In the genomic region with DNA sequence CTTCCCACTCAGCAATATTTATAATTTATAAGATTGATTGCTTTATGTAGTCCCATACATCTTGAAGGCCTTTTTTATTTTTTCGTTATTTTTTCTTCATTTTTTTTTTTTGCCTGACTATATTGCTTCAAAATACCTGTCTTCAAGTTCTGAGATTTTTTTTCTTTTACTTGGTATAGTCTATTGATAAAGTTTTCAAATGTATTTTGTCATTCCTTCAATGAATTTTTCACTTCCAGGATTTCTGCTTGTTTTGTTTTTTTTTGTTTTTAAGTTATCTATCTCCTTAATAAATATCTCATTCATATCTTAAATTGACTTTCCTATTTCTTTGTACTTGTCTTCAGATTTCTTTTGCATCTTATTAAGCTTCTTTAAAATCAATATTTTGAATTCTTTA, we compare ENCODE assay signal across 13 cellular contexts.
DNase-seq lines count a peak whose midpoint lies in the region; ATAC-seq, FAIRE-seq and TF ChIP-seq lines count a peak whose summit lies in the region.
"Had no signal": no experiment of that assay in that cellular context is flagged by ENCODE, and none has a peak within 500 bp of the region (broad histone marks: within the 10 kb centered on the region; RNA-seq: fewer than 3 reads in every experiment).

No MANE protein-coding gene starts in this region.

- H3K4me2 ChIP-seq in Karpas-422 (ENCODE audit: low read depth, low read length, poor library complexity, severe bottlenecking) = no peak overlapping the region

- peak; percentile 28 for DNase-seq in NCI-H748 (lab: John Stamatoyannopoulos, UW; ENCODE audit: unreplicated experiment)
- no peak for DNase-seq in NCI-H748 treated with DMSO at 0.1 percent for 48 hours (lab: John Stamatoyannopoulos, UW)
- DNase-seq in Karpas-422 = peak; percentile 41
- no peak for DNase-seq in frontal cortex (ENCODE audit: low spot score in 2 of 2)
- DNase-seq in NCI-H2107 treated with DMSO at 0.1 percent for 48 hours (lab: John Stamatoyannopoulos, UW; ENCODE audit: unreplicated experiment) = no peak
- no peak for DNase-seq in testis
- DNase-seq: C1 segment of cervical spinal cord; CD4-positive, alpha-beta T cell; DMS79; GM23248; H7 had no signal

- FAIRE-seq in frontal cortex (lab: Jason Lieb, UNC) = peak; percentile 58
- FAIRE-seq: GM12891 had no signal

- no peak for ATAC-seq in HG02763 (IDR thresholded peaks at IDR 0.05; ENCODE audit: unreplicated experiment)

- 63 to 81% methylated on average over 1 of the region's 1 CpG for WGBS in testis, 2 donors

- H3K4me3 ChIP-seq in Karpas-422 (ENCODE audit: low read length) (no peak overlapping the region), testis (no peak overlapping the region)
- H3K4me3 ChIP-seq: GM23248 had no signal

- H3K36me3 ChIP-seq in Karpas-422 (ENCODE audit: insufficient read depth, low read length) = no peaks in the 10 kb centered on the region
- H3K36me3 ChIP-seq in testis (ENCODE audit: low read depth, missing control alignments) = no peaks in the 10 kb centered on the region

- H2AFZ ChIP-seq in Karpas-422 (ENCODE audit: low read length) = no peak overlapping the region
- H2AFZ ChIP-seq: GM23248 had no signal

- H3K9me3 ChIP-seq in Karpas-422 (ENCODE audit: low read length) (peaks cover 26% of the 10 kb centered on the region), testis (no peaks in the 10 kb centered on the region)

- H3K27ac ChIP-seq in Karpas-422 (ENCODE audit: low read length) = no peak overlapping the region
- H3K27ac ChIP-seq in testis = no peak overlapping the region
- H3K27ac ChIP-seq: GM23248 had no signal

- intact Hi-C loops in testis (cut with DNase I; ENCODE audit: low total_unique reads) = no loop called here

- no peak for TF ChIP-seq CTCF in testis (IDR thresholded peaks at IDR 0.05)

- no peaks in the 10 kb centered on the region for H3K27me3 ChIP-seq in Karpas-422 (ENCODE audit: low read length)
- no peaks in the 10 kb centered on the region for H3K27me3 ChIP-seq in testis

- no peak overlapping the region for H3K9ac ChIP-seq in Karpas-422 (ENCODE audit: low read length)
- H3K9ac ChIP-seq: GM23248 had no signal

- no peak for TF ChIP-seq POLR2A in testis (IDR thresholded peaks at IDR 0.05)

- no peaks in the 10 kb centered on the region for H4K20me1 ChIP-seq in Karpas-422 (ENCODE audit: insufficient read depth, low read depth, low read length)

- no peaks in the 10 kb centered on the region for H3K79me2 ChIP-seq in Karpas-422 (ENCODE audit: low read length)

- no peaks in the 10 kb centered on the region for H3K9me2 ChIP-seq in Karpas-422 (replicated peaks; ENCODE audit: insufficient read depth, low read length)

- H3K4me1 ChIP-seq in Karpas-422 (ENCODE audit: low read length) (no peaks in the 10 kb centered on the region), testis (no peaks in the 10 kb centered on the region)

Comparison
In these comparisons a context has a peak if more than half of its experiments do, and no peak if none do; other contexts are left out.
1. DNase-seq: peak in NCI-H748 (single experiment) and Karpas-422 (single experiment); none in NCI-H748 treated with DMSO at 0.1 percent for 48 hours (single experiment), frontal cortex (0 of 2), NCI-H2107 treated with DMSO at 0.1 percent for 48 hours (single experiment) and testis (single experiment).